1 cellular context compared by ENCODE assay signal in genomic region chr22:45312415-45312814, GRCh38.
TF ChIP-seq lines count a peak whose summit lies in the region.

No MANE protein-coding gene starts in this region.

TF ChIP-seq in WTC11, 78 proteins besides CTCF, POLR2A, EP300 and RAD21 (continued from another document):
- TF ChIP-seq AR (CRISPR knock-in tag; IDR thresholded peaks at IDR 0.05) (no peak), SOX15 (CRISPR knock-in tag; IDR thresholded peaks at IDR 0.05) (no peak), ESRRA (CRISPR knock-in tag; IDR thresholded peaks at IDR 0.05; ENCODE audit: borderline replicate concordance) (no peak), ZNF396 (CRISPR knock-in tag; IDR thresholded peaks at IDR 0.05; ENCODE audit: borderline replicate concordance) (no peak), ATF2 (CRISPR knock-in tag; IDR thresholded peaks at IDR 0.05; ENCODE audit: borderline replicate concordance, low read depth) (no peak), FOXJ3 (CRISPR knock-in tag; IDR thresholded peaks at IDR 0.05; ENCODE audit: borderline replicate concordance) (no peak), GTF2I (CRISPR knock-in tag; conservative IDR thresholded peaks at IDR 0.05) (no peak), ELF4 (CRISPR knock-in tag; IDR thresholded peaks at IDR 0.05; ENCODE audit: low read depth) (no peak), ZMAT4 (CRISPR knock-in tag; IDR thresholded peaks at IDR 0.05) (no peak), RELA (CRISPR knock-in tag; IDR thresholded peaks at IDR 0.05; ENCODE audit: borderline replicate concordance) (no peak)
